15 cellular contexts compared by ENCODE assay signal in the genomic region with DNA sequence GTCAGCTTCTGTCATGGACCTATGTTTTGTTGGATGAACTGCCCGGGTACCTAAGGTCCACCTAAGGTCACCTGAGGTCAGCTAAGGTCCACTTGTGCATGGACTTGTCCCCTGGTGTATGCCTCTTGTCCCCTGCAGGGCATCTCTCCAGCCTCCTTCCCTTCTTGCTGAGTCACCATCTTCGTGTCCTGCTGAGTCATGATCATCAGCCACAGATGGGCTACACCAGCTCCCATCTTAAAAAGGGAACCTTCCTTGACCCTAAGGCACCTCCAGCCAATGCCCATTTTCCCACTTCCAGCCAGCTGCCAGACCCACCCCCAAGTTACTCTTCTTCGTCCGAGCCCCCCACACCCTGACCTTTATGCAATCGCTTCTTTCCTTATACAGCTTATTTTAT.
DNase-seq lines count a peak whose midpoint lies in the region; ATAC-seq, FAIRE-seq and TF ChIP-seq lines count a peak whose summit lies in the region.
"Had no signal": no experiment of that assay in that cellular context is flagged by ENCODE, and none has a peak within 500 bp of the region (broad histone marks: within the 10 kb centered on the region; RNA-seq: fewer than 3 reads in every experiment).

No MANE protein-coding gene starts in this region.

- DNase-seq in HepG2 (ENCODE audit: low spot score) = no peak
- DNase-seq in right lobe of liver = no peak
- DNase-seq in PC-3 = peak; percentile 51
- peak; percentile 60 for DNase-seq in fibroblast of gingiva (ENCODE audit: low read depth)
- DNase-seq in vagina (ENCODE audit: extremely low spot score in 2 of 2) = peak; percentile 37 to 42
- no peak for DNase-seq in NCI-H1930 (lab: John Stamatoyannopoulos, UW)
- DNase-seq: activated naive CD4-positive, alpha-beta T cell treated with anti-CD3 and anti-CD28 coated beads, Interleukin-2, amount 10 ng/mL, durations not matched to agents 7 days and 5 days; central memory CD4-positive, alpha-beta T cell; left cardiac atrium; spleen had no signal

- no peaks in the 10 kb centered on the region for H3K36me3 ChIP-seq in HepG2 (replicated peaks in 1 of 2; ENCODE audit: control insufficient read depth in 1 of 2, insufficient read depth in 2 of 2, low read length in 2 of 2)
- H3K36me3 ChIP-seq in right lobe of liver = no peaks in the 10 kb centered on the region
- no peaks in the 10 kb centered on the region for H3K36me3 ChIP-seq in PC-3 (ENCODE audit: low read depth, low read length)
- no peaks in the 10 kb centered on the region for H3K36me3 ChIP-seq in vagina
- H3K36me3 ChIP-seq: heart left ventricle, spleen had no signal

- H3K27me3 ChIP-seq in HepG2 (ENCODE audit: control insufficient read depth in 1 of 2, insufficient read depth in 2 of 2, low read length in 2 of 2) = peaks cover 0 to 20% of the 10 kb centered on the region in 2 experiments; a peak in 2 of 5 replicates
- no peaks in the 10 kb centered on the region for H3K27me3 ChIP-seq in right lobe of liver
- no peaks in the 10 kb centered on the region for H3K27me3 ChIP-seq in PC-3 (ENCODE audit: low read length)
- H3K27me3 ChIP-seq in vagina = no peaks in the 10 kb centered on the region
- H3K27me3 ChIP-seq: spleen had no signal

- CTCF ChIA-PET in HepG2 (lab: Yijun Ruan, JAX; ENCODE audit: low intra/inter-chr PET ratio, low total read pairs) = no interaction called here
- CTCF ChIA-PET in PC-3 (lab: Charles Lee) = interaction anchor here (0.5 kb wide), 1 partner anchor 273 kb away, joined by 5 read pairs; no protein-coding TSS in a partner anchor

- H3K9me3 Mint-ChIP-seq in stimulated activated memory B cell treated with anti-CD40 and anti-IgM and Interleukin-4, amounts not matched to agents 10 μg/mL and 1 μg/mL and 100 μg/mL, for 72 hours = peaks cover 10% of the 10 kb centered on the region

- H3K27ac ChIP-seq in HepG2 (ENCODE audit: extremely low read length, insufficient read depth, low read length) = no peak overlapping the region
- H3K27ac ChIP-seq in right lobe of liver = no peak overlapping the region
- no peak overlapping the region for H3K27ac ChIP-seq in PC-3 (ENCODE audit: low read length)
- no peak overlapping the region for H3K27ac ChIP-seq in vagina
- H3K27ac ChIP-seq: heart left ventricle had no signal

- no peak for FAIRE-seq in HepG2 (lab: Jason Lieb, UNC)
- FAIRE-seq: GM12891 had no signal

- H2AFZ ChIP-seq in HepG2 (ENCODE audit: low read length) (no peak overlapping the region), PC-3 (ENCODE audit: low read length) (no peak overlapping the region)

- no peaks in the 10 kb centered on the region for H3K36me3 Mint-ChIP-seq in stimulated activated memory B cell treated with anti-CD40 and anti-IgM and Interleukin-4, amounts not matched to agents 10 μg/mL and 1 μg/mL and 100 μg/mL, for 72 hours
- H3K36me3 Mint-ChIP-seq: activated naive CD4-positive, alpha-beta T cell treated with anti-CD3 and anti-CD28 coated beads, Interleukin-2, amount 10 ng/mL, durations not matched to agents 7 days and 5 days had no signal

- no peak for TF ChIP-seq RAD21 in HepG2 (CRISPR knock-in tag; IDR thresholded peaks at IDR 0.05)

- no peak overlapping the region for H3K4me3 ChIP-seq in HepG2 (replicated peaks in 1 of 3; ENCODE audit: insufficient read depth in 1 of 3, low read depth in 2 of 3, low read length in 3 of 3)
- H3K4me3 ChIP-seq in right lobe of liver = no peak overlapping the region
- H3K4me3 ChIP-seq in PC-3 (ENCODE audit: low read length) = no peak overlapping the region
- H3K4me3 ChIP-seq in vagina = no peak overlapping the region
- H3K4me3 ChIP-seq: heart left ventricle, spleen had no signal

- H3K9me2 ChIP-seq in PC-3 (replicated peaks; ENCODE audit: low read length) = no peaks in the 10 kb centered on the region

- no peaks in the 10 kb centered on the region for H3K4me1 Mint-ChIP-seq in stimulated activated memory B cell treated with anti-CD40 and anti-IgM and Interleukin-4, amounts not matched to agents 10 μg/mL and 1 μg/mL and 100 μg/mL, for 72 hours
- H3K4me1 Mint-ChIP-seq: activated naive CD4-positive, alpha-beta T cell treated with anti-CD3 and anti-CD28 coated beads, Interleukin-2, amount 10 ng/mL, durations not matched to agents 7 days and 5 days had no signal

- in situ Hi-C loops in HepG2 (cut with HindIII; ENCODE audit: extremely low pct_ligation_motif_present, low pct_unique_long_range_greater_than_20kb) = no loop called here

- no peaks in the 10 kb centered on the region for H3K79me2 ChIP-seq in HepG2 (ENCODE audit: insufficient read depth, low read length)
- no peaks in the 10 kb centered on the region for H3K79me2 ChIP-seq in PC-3 (ENCODE audit: low read length)

- H3K4me2 ChIP-seq in HepG2 (ENCODE audit: low read depth, low read length) (no peak overlapping the region), PC-3 (ENCODE audit: low read length) (no peak overlapping the region)

- H3K9ac ChIP-seq in HepG2 (ENCODE audit: insufficient read depth, low read depth, low read length) (no peak overlapping the region), PC-3 (ENCODE audit: low read length) (no peak overlapping the region)

- no peak for TF ChIP-seq EP300 in HepG2 (IDR thresholded peaks at IDR 0.05; ENCODE audit: low read depth in 2 of 2, low read length in 2 of 2)
- TF ChIP-seq EP300 in HepG2 (CRISPR knock-in tag; IDR thresholded peaks at IDR 0.05; ENCODE audit: borderline replicate concordance) = no peak

- H3K27me3 Mint-ChIP-seq in stimulated activated memory B cell treated with anti-CD40 and anti-IgM and Interleukin-4, amounts not matched to agents 10 μg/mL and 1 μg/mL and 100 μg/mL, for 72 hours = no peaks in the 10 kb centered on the region
- H3K27me3 Mint-ChIP-seq: activated naive CD4-positive, alpha-beta T cell treated with anti-CD3 and anti-CD28 coated beads, Interleukin-2, amount 10 ng/mL, durations not matched to agents 7 days and 5 days had no signal

- no TSS peak for BruUV-seq in HepG2 (replicated peaks; lab: Mats Ljungman, UMichigan)
- no TSS peak for BruUV-seq in PC-3 (replicated peaks; lab: Mats Ljungman, UMichigan)

- WGBS in HepG2 (ENCODE audit: low lambda C conversion rate) = 9% methylated on average over 5 of the region's 5 CpGs
- WGBS in right lobe of liver (ENCODE audit: insufficient coverage, low coverage, low lambda C conversion rate, missing lambda C conversion rate) = 69% methylated on average over 5 of the region's 5 CpGs

- intact Hi-C loops in HepG2 (cut with micrococcal nuclease; ENCODE audit: unreplicated experiment) = no loop called here
- intact Hi-C loops in right lobe of liver (cut with DNase I) = no loop called here
- intact Hi-C loops in PC-3 (cut with micrococcal nuclease) = no loop called here
- intact Hi-C loops in vagina (cut with DNase I) = no loop called here

- H3K4me1 ChIP-seq in HepG2 (ENCODE audit: insufficient read depth, low read length) (no peaks in the 10 kb centered on the region), right lobe of liver (no peaks in the 10 kb centered on the region), PC-3 (ENCODE audit: insufficient read depth, low read length) (peaks cover 37% of the 10 kb centered on the region), vagina (peaks cover 8% of the 10 kb centered on the region)
- H3K4me1 ChIP-seq: heart left ventricle had no signal

- H4K20me1 ChIP-seq in HepG2 (ENCODE audit: insufficient read depth, low read length) (no peaks in the 10 kb centered on the region), PC-3 (ENCODE audit: low read length) (no peaks in the 10 kb centered on the region)

- H3K27ac Mint-ChIP-seq in stimulated activated memory B cell treated with anti-CD40 and anti-IgM and Interleukin-4, amounts not matched to agents 10 μg/mL and 1 μg/mL and 100 μg/mL, for 72 hours = no peak overlapping the region

- no peaks in the 10 kb centered on the region for H3F3A ChIP-seq in PC-3 (ENCODE audit: low read length, unreplicated experiment)

- no peak for TF ChIP-seq CTCF in HepG2 (CRISPR knock-in tag; IDR thresholded peaks at IDR 0.05)
- TF ChIP-seq CTCF in right lobe of liver (IDR thresholded peaks at IDR 0.05) = no peak
- TF ChIP-seq CTCF in PC-3 (conservative IDR thresholded peaks at IDR 0.05; ENCODE audit: low read depth, low read length) = no peak
- TF ChIP-seq CTCF in vagina (IDR thresholded peaks at IDR 0.05) = no peak

- no peak overlapping the region for H3K4me3 Mint-ChIP-seq in stimulated activated memory B cell treated with anti-CD40 and anti-IgM and Interleukin-4, amounts not matched to agents 10 μg/mL and 1 μg/mL and 100 μg/mL, for 72 hours
- H3K4me3 Mint-ChIP-seq: activated naive CD4-positive, alpha-beta T cell treated with anti-CD3 and anti-CD28 coated beads, Interleukin-2, amount 10 ng/mL, durations not matched to agents 7 days and 5 days had no signal

- H3K9me3 ChIP-seq in HepG2 (ENCODE audit: low read length) (no peaks in the 10 kb centered on the region), right lobe of liver (no peaks in the 10 kb centered on the region), PC-3 (ENCODE audit: low read length) (no peaks in the 10 kb centered on the region), vagina (no peaks in the 10 kb centered on the region)

- TF ChIP-seq POLR2A in HepG2 (IDR thresholded peaks at IDR 0.05; ENCODE audit: insufficient read depth in 1 of 2, low read depth in 2 of 2, low read length in 2 of 2) (no peak), right lobe of liver (IDR thresholded peaks at IDR 0.05) (no peak), vagina (IDR thresholded peaks at IDR 0.05) (no peak)

- POLR2A ChIA-PET in HepG2 (lab: Yijun Ruan, JAX) (no interaction called here), PC-3 (lab: Charles Lee; ENCODE audit: unreplicated experiment) (interaction anchor here (0.6 kb wide), 1 partner anchor 428 kb away, joined by 4 read pairs; no protein-coding TSS in a partner anchor)

- ATAC-seq in HepG2 (no peak), right lobe of liver (no peak), PC-3 (peak; percentile 49; the same call in 1 of the 2 replicates), GM18907 (IDR thresholded peaks at IDR 0.05; ENCODE audit: unreplicated experiment) (no peak)
- no peak for ATAC-seq in stimulated activated memory B cell treated with anti-CD40 and anti-IgM and Interleukin-4, amounts not matched to agents 10 μg/mL and 1 μg/mL and 100 μg/mL, for 72 hours
- ATAC-seq: heart left ventricle, left cardiac atrium, SK-N-SH treated with all-trans-retinoic acid at 6 μM for 48 hours had no signal

TF ChIP-seq in HepG2, 621 proteins besides CTCF, POLR2A, EP300 and RAD21 (continues in another document):
- TF ChIP-seq MAFK (conservative IDR thresholded peaks at IDR 0.05 in 1 of 2, IDR thresholded peaks at IDR 0.05 in 1 of 2; ENCODE audit: low read length in 2 of 2) (peak; percentile 55), CERS6 (CRISPR knock-in tag; IDR thresholded peaks at IDR 0.05) (no peak), MTA3 (CRISPR knock-in tag; IDR thresholded peaks at IDR 0.05) (no peak), KLF11 (CRISPR knock-in tag; IDR thresholded peaks at IDR 0.05) (no peak)

Comparison
In these comparisons a context has a peak if more than half of its experiments do, and no peak if none do; other contexts are left out.
1. DNase-seq: peak in PC-3 (single experiment), fibroblast of gingiva (single experiment) and vagina (2 of 2); none in HepG2 (single experiment), right lobe of liver (0 of 3) and NCI-H1930 (0 of 2).